Comparison of ENCODE assay signal across 8 cellular contexts in the genomic region with DNA sequence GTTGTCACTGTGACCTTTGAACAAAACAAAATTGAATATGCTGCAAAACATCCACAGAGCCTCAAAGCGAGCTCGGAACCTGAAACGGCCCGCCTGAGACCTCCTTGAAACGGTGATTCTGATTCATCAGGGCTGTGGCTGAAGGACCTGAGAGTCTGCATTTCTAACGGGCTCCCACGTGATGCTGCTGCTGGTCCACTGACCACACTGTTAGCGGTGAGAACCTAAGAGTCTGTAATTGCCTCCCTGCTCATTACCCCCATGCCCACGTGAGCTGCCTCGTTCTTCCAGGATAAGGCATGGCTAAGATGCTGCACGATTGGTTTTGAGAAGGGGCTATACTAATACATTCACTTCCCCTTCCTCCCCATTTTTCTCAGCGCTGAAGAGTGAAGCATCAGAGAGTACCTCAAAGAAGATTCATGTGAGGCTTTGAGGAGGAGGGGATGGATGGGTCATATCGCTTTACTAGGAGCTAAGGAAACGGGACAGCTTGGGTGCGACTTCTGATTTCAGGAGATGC. TPM values are rescaled to one million over a fixed set of nuclear protein-coding genes. Genes with fewer than 3 reads are reported as not detected.
A peak's percentile ranks its signal among the peaks of the same experiment; 100 is the strongest.
DNase-seq lines count a peak whose midpoint lies in the region; ATAC-seq, FAIRE-seq and TF ChIP-seq lines count a peak whose summit lies in the region.

No MANE protein-coding gene starts in this region.

- DNase-seq in CD4-positive, alpha-beta memory T cell = no peak
- DNase-seq in HFFc6 = no peak
- DNase-seq in K562 (ENCODE audit: extremely low read depth in 1 of 4, low spot score in 3 of 4) = no peak
- no peak for DNase-seq in hypothalamus (lab: John Stamatoyannopoulos, UW)
- no peak for DNase-seq in iPS-NIHi7 (ENCODE audit: extremely low spot score)

- H3K27me3 ChIP-seq in CD4-positive, alpha-beta memory T cell (ENCODE audit: insufficient read depth, low read length) = peaks cover 4% of the 10 kb centered on the region
- peaks cover 2 to 19% of the 10 kb centered on the region in 2 experiments; a peak in 2 of 5 replicates for H3K27me3 ChIP-seq in K562 (ENCODE audit: control insufficient read depth in 2 of 2, insufficient read depth in 2 of 2, low read length in 2 of 2)

- no peak overlapping the region for H3K9ac ChIP-seq in K562 (ENCODE audit: insufficient read depth in 1 of 2, low read depth in 2 of 2, low read length in 2 of 2)

- no peak for TF ChIP-seq POLR2A in K562 (conservative IDR thresholded peaks at IDR 0.05)

- no peaks in the 10 kb centered on the region for H3K9me3 ChIP-seq in CD4-positive, alpha-beta memory T cell (ENCODE audit: control insufficient read depth in 1 of 2, low read length in 2 of 2)
- no peaks in the 10 kb centered on the region for H3K9me3 ChIP-seq in K562 (replicated peaks; ENCODE audit: control insufficient read depth, insufficient read depth, low read depth, low read length)

- H3K4me3 Mint-ChIP-seq in CD4-positive, alpha-beta memory T cell = peak overlapping the region in 7 of 8 donors; percentile 65 to 79 (median 71)
- peak overlapping the region; percentile 79 for H3K4me3 Mint-ChIP-seq in HFFc6
- peak overlapping the region; percentile 73 to 80 (median 77) for H3K4me3 Mint-ChIP-seq in nephron

- H3K4me1 Mint-ChIP-seq in CD4-positive, alpha-beta memory T cell = peaks cover 8 to 29% (median 13%) of the 10 kb centered on the region in 4 donors
- H3K4me1 Mint-ChIP-seq in HFFc6 (ENCODE audit: low read depth) (peaks cover 40% of the 10 kb centered on the region), nephron (peaks cover 46% of the 10 kb centered on the region)

- no peak for TF ChIP-seq RAD21 in K562 (CRISPR knock-in tag; conservative IDR thresholded peaks at IDR 0.05 in 1 of 2, IDR thresholded peaks at IDR 0.05 in 1 of 2)

- peaks cover 10% of the 10 kb centered on the region for H3K4me1 ChIP-seq in CD4-positive, alpha-beta memory T cell (ENCODE audit: insufficient read depth, low read length)
- H3K4me1 ChIP-seq in K562 (replicated peaks in 1 of 2; ENCODE audit: control insufficient read depth in 2 of 2, insufficient read depth in 2 of 2, low read length in 2 of 2) = peaks cover 0 to 11% of the 10 kb centered on the region in 2 experiments; a peak in 2 of 5 replicates

- no peaks in the 10 kb centered on the region for H3K36me3 ChIP-seq in CD4-positive, alpha-beta memory T cell (ENCODE audit: insufficient read depth, low read length)
- H3K36me3 ChIP-seq in K562 (ENCODE audit: control insufficient read depth, insufficient read depth, low read length) = no peaks in the 10 kb centered on the region

- H3K4me3 ChIP-seq in CD4-positive, alpha-beta memory T cell (ENCODE audit: low read length in 2 of 2) = peak overlapping the region in 1 of 2 donors; percentile 13
- H3K4me3 ChIP-seq in K562 = no peak overlapping the region

- in situ Hi-C loops in K562 (cut with MboI) = loop anchor here (25.0 kb wide), 1 partner anchor 554 kb away; no protein-coding TSS in a partner anchor

- H3K27ac ChIP-seq in CD4-positive, alpha-beta memory T cell (ENCODE audit: low read depth, low read length) = no peak overlapping the region
- no peak overlapping the region for H3K27ac ChIP-seq in K562 (ENCODE audit: extremely low read depth, low read depth, low read length)

- H3K9me1 ChIP-seq in K562 (ENCODE audit: control insufficient read depth, insufficient read depth, low read length) = no peaks in the 10 kb centered on the region

- no peak for TF ChIP-seq EP300 in K562 (IDR thresholded peaks at IDR 0.05; ENCODE audit: low read length)

- H3K36me3 Mint-ChIP-seq in CD4-positive, alpha-beta memory T cell = no peaks in the 10 kb centered on the region
- no peaks in the 10 kb centered on the region for H3K36me3 Mint-ChIP-seq in HFFc6 (ENCODE audit: low read depth)
- no peaks in the 10 kb centered on the region for H3K36me3 Mint-ChIP-seq in nephron (ENCODE audit: low read depth)

- 10% methylated on average over 15 of the region's 15 CpGs for WGBS in K562 (ENCODE audit: insufficient coverage, low coverage, missing lambda C conversion rate)

- no peak for TF ChIP-seq CTCF in HFFc6 (IDR thresholded peaks at IDR 0.05)
- no peak; a peak in 1 of 6 replicates for TF ChIP-seq CTCF in K562 (IDR thresholded peaks at IDR 0.05 in 2 of 3, conservative IDR thresholded peaks at IDR 0.05 in 1 of 3; ENCODE audit: insufficient read depth in 2 of 3, low read depth in 1 of 3, low read length in 3 of 3)
- TF ChIP-seq CTCF in nephron (IDR thresholded peaks at IDR 0.05; ENCODE audit: unreplicated experiment in 3 of 3) = peak in 1 of 3 experiments; percentile 91

- no peak overlapping the region for H2AFZ ChIP-seq in K562 (ENCODE audit: low read depth, low read length)

- H4K20me1 ChIP-seq in K562 (replicated peaks; ENCODE audit: control insufficient read depth, insufficient read depth, low read length) = no peaks in the 10 kb centered on the region

- CTCF ChIA-PET in CD4-positive, alpha-beta memory T cell (lab: Charles Lee; ENCODE audit: partially characterized antibody) = interaction anchor here (0.7 to 11.6 kb wide), 58 partner anchors 9 to 1037 kb away, joined by 3 to 252 read pairs (median 4); a partner anchor contains a TSS
- CTCF ChIA-PET in K562 (lab: Yijun Ruan, JAX; ENCODE audit: low intra/inter-chr PET ratio) = interaction anchor here (1.6 kb wide), 2 partner anchors 9 to 551 kb away, joined by 5 to 14 read pairs; no protein-coding TSS in a partner anchor

- H3K79me2 ChIP-seq in K562 (ENCODE audit: control insufficient read depth, insufficient read depth, low read length) = no peaks in the 10 kb centered on the region

- no peak for ATAC-seq in K562
- ATAC-seq in GM18858 (IDR thresholded peaks at IDR 0.05; ENCODE audit: unreplicated experiment) = no peak
- no peak for ATAC-seq in HG03097 (IDR thresholded peaks at IDR 0.05; ENCODE audit: low FRiP score, unreplicated experiment)

- H3K4me2 ChIP-seq in K562 (ENCODE audit: insufficient read depth, low read length) = peak overlapping the region; percentile 62; the same call in 1 of the 2 replicates

- POLR2A ChIA-PET in CD4-positive, alpha-beta memory T cell (lab: Charles Lee; ENCODE audit: partially characterized antibody) = interaction anchor here (0.7 to 1.6 kb wide), 6 partner anchors 10 to 230 kb away, joined by 3 to 7 read pairs (median 4); a partner anchor contains a TSS
- POLR2A ChIA-PET in K562 (lab: Yijun Ruan, JAX) = interaction anchor here (0.5 to 1.1 kb wide), 4 partner anchors 9 to 232 kb away, joined by 3 read pairs; a partner anchor contains a TSS

- H3K9me3 Mint-ChIP-seq in CD4-positive, alpha-beta memory T cell = no peaks in the 10 kb centered on the region
- H3K9me3 Mint-ChIP-seq in HFFc6 = no peaks in the 10 kb centered on the region
- no peaks in the 10 kb centered on the region for H3K9me3 Mint-ChIP-seq in nephron

- no peak for FAIRE-seq in K562 (lab: Jason Lieb, UNC)

- H3K27me3 Mint-ChIP-seq in CD4-positive, alpha-beta memory T cell = peaks cover 9 to 14% of the 10 kb centered on the region in 2 donors
- H3K27me3 Mint-ChIP-seq in HFFc6 (ENCODE audit: insufficient read depth) = peaks cover 45% of the 10 kb centered on the region
- H3K27me3 Mint-ChIP-seq in nephron (ENCODE audit: low read depth) = peaks cover 80% of the 10 kb centered on the region

- BruUV-seq in K562 (replicated peaks; lab: Mats Ljungman, UMichigan) = no TSS peak

- H3K27ac Mint-ChIP-seq in CD4-positive, alpha-beta memory T cell = peak overlapping the region in 1 of 7 donors; percentile 70
- H3K27ac Mint-ChIP-seq in HFFc6 (no peak overlapping the region), nephron (peak overlapping the region in 2 of 3 experiments; percentile 38 to 96)

- intact Hi-C loops in CD4-positive, alpha-beta memory T cell (cut with micrococcal nuclease) = loop anchor here (1.0 to 5.0 kb wide), 6 partner anchors 97 to 551 kb away; a partner anchor contains a TSS
- intact Hi-C loops in K562 (cut with micrococcal nuclease) = loop anchor here (2.0 to 10.0 kb wide), 3 partner anchors 111 to 551 kb away; no protein-coding TSS in a partner anchor

TF ChIP-seq in K562, 482 proteins besides CTCF, POLR2A, EP300 and RAD21 (continues in another document):
- TF ChIP-seq ILK (tag; IDR thresholded peaks at IDR 0.05; ENCODE audit: borderline replicate concordance, low read depth) (no peak), NCOA2 (IDR thresholded peaks at IDR 0.05; ENCODE audit: partially characterized antibody in 2 of 2) (no peak)
- TF ChIP-seq, protein P1, sequence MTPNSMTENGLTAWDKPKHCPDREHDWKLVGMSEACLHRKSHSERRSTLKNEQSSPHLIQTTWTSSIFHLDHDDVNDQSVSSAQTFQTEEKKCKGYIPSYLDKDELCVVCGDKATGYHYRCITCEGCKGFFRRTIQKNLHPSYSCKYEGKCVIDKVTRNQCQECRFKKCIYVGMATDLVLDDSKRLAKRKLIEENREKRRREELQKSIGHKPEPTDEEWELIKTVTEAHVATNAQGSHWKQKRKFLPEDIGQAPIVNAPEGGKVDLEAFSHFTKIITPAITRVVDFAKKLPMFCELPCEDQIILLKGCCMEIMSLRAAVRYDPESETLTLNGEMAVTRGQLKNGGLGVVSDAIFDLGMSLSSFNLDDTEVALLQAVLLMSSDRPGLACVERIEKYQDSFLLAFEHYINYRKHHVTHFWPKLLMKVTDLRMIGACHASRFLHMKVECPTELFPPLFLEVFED (CRISPR knock-in tag; conservative IDR thresholded peaks at IDR 0.05) = 0 out of 2 replicates have a peak, but pooled peaks have one; percentile 41

RNA-seq across cellular contexts. Expression of a gene that starts 9.7 kb away (rescaled TPM):
- total RNA-seq in CD4-positive, alpha-beta memory T cell = 1 to 10 TPM; 5.9 to 7.1 TPM
- polyA plus RNA-seq in CD4-positive, alpha-beta memory T cell = 1 to 10 TPM; 1.4 to 2.9 TPM
- total RNA-seq in HFFc6 (2021; fragmentation: NEBNext Ultra II Directional; extraction: Animal tissue kit (Norgen Biotek cat#: 25700)) = under 1 TPM in 1 of 6 experiments, not detected in 5; 0.16 TPM
- 16.1 and 23.2 TPM in 2 replicates for total RNA-seq in K562 (2011; cell fraction: chromatin; rRNA removed; ENCODE audit: low replicate concordance)
- total RNA-seq in K562 (2011; cell fraction: nucleolus; rRNA removed) = 13.3 and 14.8 TPM in 2 replicates
- total RNA-seq in K562 (2011; cell fraction: nucleoplasm; rRNA removed) = 14.8 and 22.7 TPM in 2 replicates
- total RNA-seq in K562 (2014; rRNA removed) = 1.4 and 1.5 TPM in 2 replicates
- total RNA-seq in K562 (2014; rRNA removed; fragmentation: Illumina TruSeq; extraction: Trizol) = 1.9 and 2.6 TPM in 2 replicates
- 0.94 and 1.1 TPM in 2 replicates for total RNA-seq in K562 (2015; rRNA removed; fragmentation: Illumina TruSeq; extraction: Trizol)
- total RNA-seq in K562 (2021) = 1.8 and 2.8 TPM in 2 replicates
- 3.3 and 7.4 TPM in 2 replicates for polyA plus RNA-seq in K562 (2011; rRNA removed)
- polyA plus RNA-seq in K562 (2011; cell fraction: cytosol; rRNA removed) = 8.9 and 20.6 TPM in 2 replicates
- 11.1 and 28.8 TPM in 2 replicates for polyA plus RNA-seq in K562 (2011; cell fraction: nucleus; rRNA removed)
- polyA plus RNA-seq in K562 (2012) = 0.82 and 1.3 TPM in 2 replicates
- 1.9 and 2.4 TPM in 2 replicates for polyA plus RNA-seq in K562 (2014; fragmentation: Illumina TruSeq; extraction: Trizol)
- 1 to 10 TPM in 1 of 2 experiments, under 1 TPM in 1; 0.93 to 1.0 TPM for polyA plus RNA-seq in K562 (2014; fragmentation: Nextera tagmentation; extraction: Ambion mirVana)
- 2.9 and 3.2 TPM in 2 replicates for polyA plus RNA-seq in K562 (2014; rRNA removed)
- polyA minus RNA-seq in K562 (2011; rRNA and poly(A)+ RNA removed) = 3.9 and 7.9 TPM in 2 replicates
- 1.5 TPM in 1 of 2 replicates, not detected in the other for polyA minus RNA-seq in K562 (2011; cell fraction: cytosol; rRNA and poly(A)+ RNA removed)
- polyA minus RNA-seq in K562 (2011; cell fraction: nucleus; rRNA and poly(A)+ RNA removed) = 7.6 and 13.1 TPM in 2 replicates
